In the genomic region with DNA sequence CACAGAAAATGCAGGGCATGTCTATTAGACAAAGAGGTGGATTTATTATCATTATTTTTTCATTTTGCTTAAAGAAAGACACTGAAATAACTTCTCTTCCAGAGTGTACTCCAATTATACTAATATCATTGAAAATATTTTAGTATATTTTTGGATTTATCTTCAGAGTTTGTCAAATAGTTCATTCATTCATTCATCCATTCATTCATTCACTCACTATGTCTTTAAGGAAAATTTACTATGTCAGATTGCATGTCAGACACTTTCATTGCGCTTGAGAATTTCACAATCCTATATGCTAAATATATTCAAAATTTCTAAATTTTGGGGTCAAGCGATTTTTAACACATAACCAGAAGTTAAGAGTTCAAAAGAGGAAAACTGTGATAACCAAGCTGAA, we compare ENCODE assay signal across 33 cellular contexts.
"Had no signal": no experiment of that assay in that cellular context is flagged by ENCODE, and none has a peak within 500 bp of the region (broad histone marks: within the 10 kb centered on the region; RNA-seq: fewer than 3 reads in every experiment).

No MANE protein-coding gene starts in this region.

- H3K27me3 ChIP-seq: adrenal gland, ascending aorta, body of pancreas, brain microvascular endothelial cell, breast epithelium, cardiac muscle cell had no signal

- ATAC-seq: activated naive CD4-positive, alpha-beta T cell treated with anti-CD3 and anti-CD28 coated beads, Interleukin-2, amount 50 U/mL, for 72 hours; activated naive CD8-positive, alpha-beta T cell treated with anti-CD3 and anti-CD28 coated beads, Interleukin-2, amount 50 U/mL, for 24 hours; activated T-cell treated with anti-CD3 and anti-CD28 coated beads, Interleukin-2, amount 50 U/mL, for 4 hours; activated T-cell treated with anti-CD3 and anti-CD28 coated beads, Interleukin-2, amount 50 U/mL, for 72 hours; activated T-helper 17 cell treated with anti-CD3 and anti-CD28 coated beads, Interleukin-2, amount 50 U/mL, for 72 hours; body of pancreas had no signal

- H3K4me1 ChIP-seq: ascending aorta, body of pancreas, breast epithelium had no signal

- H3K9me3 ChIP-seq: adrenal gland, ascending aorta, body of pancreas, breast epithelium had no signal

- H3K36me3 ChIP-seq: adrenal gland, ascending aorta, brain microvascular endothelial cell, breast epithelium, cardiac muscle cell had no signal

- H3K27ac ChIP-seq: adrenal gland, ascending aorta, body of pancreas, brain microvascular endothelial cell, breast epithelium, cardiac muscle cell had no signal

- FAIRE-seq: astrocyte, bronchial epithelial cell, colon had no signal

- DNase-seq: activated effector memory CD4-positive, alpha-beta T cell treated with anti-CD3 and anti-CD28 coated beads, Interleukin-2, amount 50 U/mL, for 16 hours; activated effector memory CD4-positive, alpha-beta T cell treated with Interleukin-2 at 50 U/mL for 16 hours; activated gamma-delta T cell; activated gamma-delta T cell treated with Interleukin-2 at 50 U/mL for 16 hours; activated naive CD4-positive, alpha-beta T cell; activated naive CD4-positive, alpha-beta T cell treated with anti-CD3 and anti-CD28 coated beads for 36 hours; activated naive CD4-positive, alpha-beta T cell treated with anti-CD3 and anti-CD28 coated beads, Interleukin-2, amount 10 ng/mL, durations not matched to agents 7 days and 5 days; activated naive CD4-positive, alpha-beta T cell treated with anti-CD3 and anti-CD28 coated beads, Interleukin-2, amount 50 U/mL, for 16 hours; activated naive CD4-positive, alpha-beta T cell treated with Interleukin-2 at 50 U/mL for 16 hours; activated naive CD8-positive, alpha-beta T cell treated with anti-CD3 and anti-CD28 coated beads for 36 hours; activated naive CD8-positive, alpha-beta T cell treated with anti-CD3 and anti-CD28 coated beads, Interleukin-2, amount 10 ng/mL, durations not matched to agents 7 days and 5 days; activated naive CD8-positive, alpha-beta T cell treated with anti-CD3 and anti-CD28 coated beads, Interleukin-2, amount 50 U/mL, for 24 hours; activated T-cell treated with anti-CD3 and anti-CD28 coated beads, Interleukin-2, amount 50 U/mL, for 4 hours; activated T-cell treated with anti-CD3 and anti-CD28 coated beads, Interleukin-2, amount 50 U/mL, for 48 hours; activated T-cell treated with anti-CD3 and anti-CD28 coated beads, Interleukin-2, amount 50 U/mL, for 72 hours; adrenal gland; amniotic stem cell; amygdala; anterior cingulate cortex; aorta; body of pancreas; brain microvascular endothelial cell; caudate nucleus; central memory CD4-positive, alpha-beta T cell; cerebellar nuclear complex had no signal

- H3K4me3 ChIP-seq: adrenal gland, ascending aorta, body of pancreas, breast epithelium, cardiac muscle cell had no signal
